In the genomic region with DNA sequence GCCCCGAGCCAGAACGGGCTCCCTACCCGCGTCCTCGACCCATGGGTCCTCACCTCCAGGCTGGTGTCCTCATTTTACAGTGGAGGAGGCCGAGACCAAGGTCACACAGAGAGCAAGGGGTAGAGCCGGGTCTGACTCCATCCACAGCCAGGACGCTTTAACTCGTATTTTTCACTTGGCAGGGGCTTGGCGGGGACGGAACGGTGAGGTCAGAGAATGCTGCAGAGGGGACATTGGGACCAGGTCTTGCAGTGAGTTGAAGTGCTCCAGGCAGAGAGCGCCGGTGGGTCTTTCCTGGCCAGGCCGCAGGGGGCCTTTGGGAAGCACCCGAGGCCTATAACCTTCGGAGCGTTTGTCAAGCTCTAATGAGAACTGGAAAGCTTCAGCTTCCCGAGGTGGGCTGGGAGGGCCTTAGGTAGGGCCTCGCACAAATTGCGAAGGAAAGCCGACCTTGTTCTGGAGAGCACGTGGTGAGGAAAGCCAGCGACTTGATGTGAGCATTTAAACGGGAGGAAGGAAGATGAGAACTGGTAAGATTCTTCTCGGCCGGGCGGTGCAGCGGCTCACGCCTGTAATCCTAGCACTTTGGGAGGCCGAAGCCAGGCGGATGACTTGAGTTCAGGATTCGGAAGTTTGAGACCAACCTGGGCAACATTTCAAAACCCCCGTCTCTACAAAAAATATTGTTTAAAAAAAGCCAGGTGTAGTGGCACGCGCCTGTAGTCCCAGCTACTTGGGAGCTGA, we compare ENCODE assay signal across 8 cellular contexts. TPM values are rescaled to one million over a fixed set of nuclear protein-coding genes. Genes with fewer than 3 reads are reported as not detected.
A peak's percentile ranks its signal among the peaks of the same experiment; 100 is the strongest.
DNase-seq lines count a peak whose midpoint lies in the region; ATAC-seq, FAIRE-seq and TF ChIP-seq lines count a peak whose summit lies in the region.

No MANE protein-coding gene starts in this region.

- ATAC-seq in activated CD8-positive, alpha-beta memory T cell treated with anti-CD3 and anti-CD28 coated beads, Interleukin-2, amount 10 ng/mL, durations not matched to agents 7 days and 5 days = no peak
- ATAC-seq in activated naive CD8-positive, alpha-beta T cell treated with anti-CD3 and anti-CD28 coated beads, Interleukin-2, amount 10 ng/mL, durations not matched to agents 7 days and 5 days (ENCODE audit: low read depth) = peak; percentile 2
- ATAC-seq in HG02678 (IDR thresholded peaks at IDR 0.05; ENCODE audit: unreplicated experiment) = no peak

- POLR2A ChIA-PET in activated naive CD8-positive, alpha-beta T cell treated with anti-CD3 and anti-CD28 coated beads, Interleukin-2, amount 10 ng/mL, durations not matched to agents 7 days and 5 days (lab: Charles Lee) = no interaction called here

- no peak for TF ChIP-seq POLR2A in suprapubic skin (IDR thresholded peaks at IDR 0.05)

- no peaks in the 10 kb centered on the region for H3K9me3 ChIP-seq in keratinocyte (ENCODE audit: control insufficient read depth, low read depth, low read length)
- H3K9me3 ChIP-seq in suprapubic skin = no peaks in the 10 kb centered on the region

- WGBS in suprapubic skin = 53% methylated on average over 29 of the region's 36 CpGs

- no peaks in the 10 kb centered on the region for H3K36me3 ChIP-seq in keratinocyte (ENCODE audit: control insufficient read depth in 2 of 2, extremely low read depth in 1 of 2, insufficient read depth in 2 of 2, low read length in 2 of 2)
- H3K36me3 ChIP-seq in suprapubic skin = no peaks in the 10 kb centered on the region

- H3K79me2 ChIP-seq in keratinocyte (ENCODE audit: control insufficient read depth, insufficient read depth, low read length) = peaks cover 47% of the 10 kb centered on the region

- peak overlapping the region; percentile 93 for H3K4me2 ChIP-seq in keratinocyte (ENCODE audit: control insufficient read depth, extremely low read depth, insufficient read depth, low read depth, low read length)

- H3K9me3 Mint-ChIP-seq in activated CD8-positive, alpha-beta memory T cell treated with anti-CD3 and anti-CD28 coated beads, Interleukin-2, amount 10 ng/mL, durations not matched to agents 7 days and 5 days (ENCODE audit: low read depth) = no peaks in the 10 kb centered on the region
- no peaks in the 10 kb centered on the region for H3K9me3 Mint-ChIP-seq in activated naive CD8-positive, alpha-beta T cell treated with anti-CD3 and anti-CD28 coated beads, Interleukin-2, amount 10 ng/mL, durations not matched to agents 7 days and 5 days

- peak overlapping the region; percentile 95 for H3K27ac Mint-ChIP-seq in activated CD8-positive, alpha-beta memory T cell treated with anti-CD3 and anti-CD28 coated beads, Interleukin-2, amount 10 ng/mL, durations not matched to agents 7 days and 5 days
- peak overlapping the region; percentile 91 for H3K27ac Mint-ChIP-seq in activated naive CD8-positive, alpha-beta T cell treated with anti-CD3 and anti-CD28 coated beads, Interleukin-2, amount 10 ng/mL, durations not matched to agents 7 days and 5 days

- H3K4me3 Mint-ChIP-seq in activated CD8-positive, alpha-beta memory T cell treated with anti-CD3 and anti-CD28 coated beads, Interleukin-2, amount 10 ng/mL, durations not matched to agents 7 days and 5 days = peak overlapping the region; percentile 93
- H3K4me3 Mint-ChIP-seq in activated naive CD8-positive, alpha-beta T cell treated with anti-CD3 and anti-CD28 coated beads, Interleukin-2, amount 10 ng/mL, durations not matched to agents 7 days and 5 days = peak overlapping the region; percentile 91

- H3K27me3 ChIP-seq in keratinocyte (ENCODE audit: control insufficient read depth, extremely low read depth, insufficient read depth, low read length) (no peaks in the 10 kb centered on the region), suprapubic skin (no peaks in the 10 kb centered on the region)

- no peaks in the 10 kb centered on the region for H3K27me3 Mint-ChIP-seq in activated CD8-positive, alpha-beta memory T cell treated with anti-CD3 and anti-CD28 coated beads, Interleukin-2, amount 10 ng/mL, durations not matched to agents 7 days and 5 days
- H3K27me3 Mint-ChIP-seq in activated naive CD8-positive, alpha-beta T cell treated with anti-CD3 and anti-CD28 coated beads, Interleukin-2, amount 10 ng/mL, durations not matched to agents 7 days and 5 days = no peaks in the 10 kb centered on the region

- CTCF ChIA-PET in activated CD8-positive, alpha-beta memory T cell treated with anti-CD3 and anti-CD28 coated beads, Interleukin-2, amount 10 ng/mL, durations not matched to agents 7 days and 5 days (lab: Charles Lee) = no interaction called here

- no peak for FAIRE-seq in keratinocyte (lab: Jason Lieb, UNC)

- peak overlapping the region; percentile 78 for H3K9ac ChIP-seq in keratinocyte (ENCODE audit: control insufficient read depth, extremely low read depth, insufficient read depth, low read length)

- TF ChIP-seq CTCF in keratinocyte (optimal IDR thresholded peaks at IDR 0.05 in 1 of 3, IDR thresholded peaks at IDR 0.05 in 1 of 3, conservative IDR thresholded peaks at IDR 0.05 in 1 of 3; ENCODE audit: extremely low read depth in 1 of 3, insufficient read depth in 2 of 3, low read length in 3 of 3) (no peak), suprapubic skin (IDR thresholded peaks at IDR 0.05) (no peak)

- peaks cover 18% of the 10 kb centered on the region for H4K20me1 ChIP-seq in keratinocyte (ENCODE audit: control insufficient read depth, extremely low read depth, insufficient read depth, low read length)

- H3K36me3 Mint-ChIP-seq in activated CD8-positive, alpha-beta memory T cell treated with anti-CD3 and anti-CD28 coated beads, Interleukin-2, amount 10 ng/mL, durations not matched to agents 7 days and 5 days = peaks cover 2% of the 10 kb centered on the region
- H3K36me3 Mint-ChIP-seq in activated naive CD8-positive, alpha-beta T cell treated with anti-CD3 and anti-CD28 coated beads, Interleukin-2, amount 10 ng/mL, durations not matched to agents 7 days and 5 days = peaks cover 1% of the 10 kb centered on the region

- peaks cover 37% of the 10 kb centered on the region for H3K4me1 Mint-ChIP-seq in activated CD8-positive, alpha-beta memory T cell treated with anti-CD3 and anti-CD28 coated beads, Interleukin-2, amount 10 ng/mL, durations not matched to agents 7 days and 5 days
- H3K4me1 Mint-ChIP-seq in activated naive CD8-positive, alpha-beta T cell treated with anti-CD3 and anti-CD28 coated beads, Interleukin-2, amount 10 ng/mL, durations not matched to agents 7 days and 5 days = peaks cover 30% of the 10 kb centered on the region

- TF ChIP-seq EP300 in suprapubic skin (IDR thresholded peaks at IDR 0.05) = no peak

- no peak for DNase-seq in activated CD8-positive, alpha-beta memory T cell treated with anti-CD3 and anti-CD28 coated beads, Interleukin-2, amount 10 ng/mL, durations not matched to agents 7 days and 5 days
- no peak for DNase-seq in activated CD8-positive, alpha-beta memory T cell treated with anti-CD3 and anti-CD28 coated beads, Interleukin-2, amount 50 U/mL, for 4 hours
- no peak for DNase-seq in activated naive CD8-positive, alpha-beta T cell treated with anti-CD3 and anti-CD28 coated beads, Interleukin-2, amount 10 ng/mL, durations not matched to agents 7 days and 5 days
- DNase-seq in keratinocyte (ENCODE audit: low read depth, low spot score) = no peak
- DNase-seq in suprapubic skin (ENCODE audit: low spot score in 2 of 2) = peak; percentile 53 to 78
- DNase-seq in SIG-M5 (lab: John Stamatoyannopoulos, UW) = no peak
- no peak for DNase-seq in NK-92 treated with Interleukin-12 subunit alpha and Interleukin-12 subunit beta, amount 100 ng/mL, for 24 hours (lab: John Stamatoyannopoulos, UW)

- H3K9me1 ChIP-seq in keratinocyte (ENCODE audit: control insufficient read depth, extremely low read depth, insufficient read depth, low read length) = no peaks in the 10 kb centered on the region

- H2AFZ ChIP-seq in keratinocyte (ENCODE audit: control insufficient read depth, low read length) = peak overlapping the region; percentile 97

- dilution Hi-C loops in keratinocyte (cut with MboI; ENCODE audit: extremely low pct_ligation_motif_present, low sequenced_read_pairs) = no loop called here

- H3K4me1 ChIP-seq in keratinocyte (ENCODE audit: control insufficient read depth, extremely low read depth, insufficient read depth, low read length) = peaks cover 40% of the 10 kb centered on the region
- H3K4me1 ChIP-seq in suprapubic skin = peaks cover 46% of the 10 kb centered on the region

- H3K27ac ChIP-seq in keratinocyte (ENCODE audit: control insufficient read depth, insufficient read depth, low read length) (peak overlapping the region; percentile 72), suprapubic skin (peak overlapping the region; percentile 89)

- H3K4me3 ChIP-seq in keratinocyte (ENCODE audit: control insufficient read depth in 2 of 3, extremely low read depth in 1 of 3, insufficient read depth in 2 of 3, low read depth in 1 of 3, low read length in 3 of 3) (peak overlapping the region; percentile 52 to 79 (median 59)), suprapubic skin (peak overlapping the region; percentile 72)

RNA-seq across cellular contexts. Expression of gene CLUH, which starts 0.9 kb away (rescaled TPM):
- 10 to 100 TPM; 65.0 to 81.1 TPM for total RNA-seq in activated CD8-positive, alpha-beta memory T cell treated with anti-CD3 and anti-CD28 coated beads, Interleukin-2, amount 10 ng/mL, durations not matched to agents 7 days and 5 days
- 10 to 100 TPM; 46.2 to 48.7 TPM for total RNA-seq in activated naive CD8-positive, alpha-beta T cell treated with anti-CD3 and anti-CD28 coated beads, Interleukin-2, amount 10 ng/mL, durations not matched to agents 7 days and 5 days
- 24.0 to 50.7 TPM (median 31.4 TPM) in 3 replicates for polyA plus RNA-seq in keratinocyte
- polyA plus RNA-seq in keratinocyte (2011; ENCODE audit: low read depth) = 66.4 TPM
- 15.9 and 41.8 TPM in 2 replicates for polyA plus RNA-seq in keratinocyte (2011; cell fraction: cytosol; rRNA removed)
- 167 and 176 TPM in 2 replicates for polyA plus RNA-seq in keratinocyte (2011; cell fraction: nucleus; rRNA removed)
- polyA plus RNA-seq in keratinocyte (2012; ENCODE audit: low replicate concordance) = 56.8 and 73.4 TPM in 2 replicates
- polyA minus RNA-seq in keratinocyte = 29.8 to 104 TPM (median 39.3 TPM) in 3 replicates
- 72.3 TPM for polyA minus RNA-seq in keratinocyte (2011; cell fraction: cytosol; rRNA and poly(A)+ RNA removed)
- 77.1 and 108 TPM in 2 replicates for polyA minus RNA-seq in keratinocyte (2011; cell fraction: nucleus; rRNA and poly(A)+ RNA removed)
- 100 to 1,000 TPM; 120 to 291 (median 151) TPM for total RNA-seq in suprapubic skin

RNA-seq across cellular contexts. Expression of gene CCDC92B, which starts 37.0 kb away (rescaled TPM):
- total RNA-seq in activated CD8-positive, alpha-beta memory T cell treated with anti-CD3 and anti-CD28 coated beads, Interleukin-2, amount 10 ng/mL, durations not matched to agents 7 days and 5 days = under 1 TPM in 1 of 2 experiments, not detected in 1; 0.12 TPM
- under 1 TPM; 0.08 to 0.09 TPM for total RNA-seq in activated naive CD8-positive, alpha-beta T cell treated with anti-CD3 and anti-CD28 coated beads, Interleukin-2, amount 10 ng/mL, durations not matched to agents 7 days and 5 days
- polyA plus RNA-seq in keratinocyte = 0.01 TPM in 1 of 3 replicates, not detected in the others
- not detected for polyA plus RNA-seq in keratinocyte (2011; ENCODE audit: low read depth)
- not detected in 2 replicates for polyA plus RNA-seq in keratinocyte (2011; cell fraction: cytosol; rRNA removed)
- 0.06 TPM in 1 of 2 replicates, not detected in the other for polyA plus RNA-seq in keratinocyte (2011; cell fraction: nucleus; rRNA removed)
- not detected in 2 replicates for polyA plus RNA-seq in keratinocyte (2012; ENCODE audit: low replicate concordance)
- not detected in 3 replicates for polyA minus RNA-seq in keratinocyte
- polyA minus RNA-seq in keratinocyte (2011; cell fraction: cytosol; rRNA and poly(A)+ RNA removed) = not detected
- polyA minus RNA-seq in keratinocyte (2011; cell fraction: nucleus; rRNA and poly(A)+ RNA removed) = not detected in 2 replicates
- 1 to 10 TPM in 2 of 4 donors, under 1 TPM in 2; 0.42 to 1.6 (median 0.84) TPM for total RNA-seq in suprapubic skin

Comparison
In these comparisons a context has a peak if more than half of its experiments do, and no peak if none do; other contexts are left out.
1. DNase-seq: peak in suprapubic skin (2 of 2); none in activated CD8-positive, alpha-beta memory T cell treated with anti-CD3 and anti-CD28 coated beads, Interleukin-2, amount 10 ng/mL, durations not matched to agents 7 days and 5 days (single experiment), activated CD8-positive, alpha-beta memory T cell treated with anti-CD3 and anti-CD28 coated beads, Interleukin-2, amount 50 U/mL, for 4 hours (single experiment), activated naive CD8-positive, alpha-beta T cell treated with anti-CD3 and anti-CD28 coated beads, Interleukin-2, amount 10 ng/mL, durations not matched to agents 7 days and 5 days (single experiment), keratinocyte (single experiment), SIG-M5 (single experiment) and NK-92 treated with Interleukin-12 subunit alpha and Interleukin-12 subunit beta, amount 100 ng/mL, for 24 hours (single experiment).